Comparison of ENCODE assay signal across 15 cellular contexts in genomic region chr3:173404156-173404555, GRCh38. TPM values are rescaled to one million over a fixed set of nuclear protein-coding genes. Genes with fewer than 3 reads are reported as not detected.
DNase-seq lines count a peak whose midpoint lies in the region; ATAC-seq and TF ChIP-seq lines count a peak whose summit lies in the region.
"Had no signal": no experiment of that assay in that cellular context is flagged by ENCODE, and none has a peak within 500 bp of the region (broad histone marks: within the 10 kb centered on the region; RNA-seq: fewer than 3 reads in every experiment).

No MANE protein-coding gene starts in this region.

- DNase-seq in caudate nucleus (lab: John Stamatoyannopoulos, UW) (no peak), midbrain (lab: John Stamatoyannopoulos, UW) (peak; percentile 34), omental fat pad (ENCODE audit: low spot score) (no peak), AML-193 (lab: John Stamatoyannopoulos, UW) (no peak), chondrocyte (ENCODE audit: low spot score) (no peak)
- no peak for DNase-seq in activated T-cell treated with anti-CD3 and anti-CD28 coated beads, Interleukin-2, amount 50 U/mL, for 72 hours
- DNase-seq: CD8-positive, alpha-beta T cell; COR-L47 had no signal

- no peaks in the 10 kb centered on the region for H3K9me3 ChIP-seq in endocrine pancreas (ENCODE audit: control insufficient read depth, low read length)
- H3K9me3 ChIP-seq: A549 had no signal

- H3K27me3 Mint-ChIP-seq in activated T-cell treated with anti-CD3 and anti-CD28 coated beads, Interleukin-2, amount 50 U/mL, for 72 hours (ENCODE audit: low read depth) = peaks cover 4% of the 10 kb centered on the region
- H3K27me3 Mint-ChIP-seq in chondrocyte (ENCODE audit: low read depth) = peaks cover 28% of the 10 kb centered on the region

- no peaks in the 10 kb centered on the region for H3K36me3 Mint-ChIP-seq in activated T-cell treated with anti-CD3 and anti-CD28 coated beads, Interleukin-2, amount 50 U/mL, for 72 hours (ENCODE audit: insufficient read depth in 2 of 2)
- H3K36me3 Mint-ChIP-seq in chondrocyte (ENCODE audit: low read depth) = no peaks in the 10 kb centered on the region
- H3K36me3 Mint-ChIP-seq: CD14-positive monocyte; CD8-positive, alpha-beta T cell had no signal

- no peak overlapping the region for H3K27ac Mint-ChIP-seq in activated T-cell treated with anti-CD3 and anti-CD28 coated beads, Interleukin-2, amount 50 U/mL, for 72 hours
- H3K27ac Mint-ChIP-seq in chondrocyte (ENCODE audit: unreplicated experiment) = no peak overlapping the region
- H3K27ac Mint-ChIP-seq: CD14-positive monocyte; CD8-positive, alpha-beta T cell had no signal

- no peak for TF ChIP-seq CTCF in omental fat pad (IDR thresholded peaks at IDR 0.05)
- no peak for TF ChIP-seq CTCF in chondrocyte (IDR thresholded peaks at IDR 0.05)

- H3K9ac ChIP-seq in endocrine pancreas (ENCODE audit: control insufficient read depth, insufficient read depth, low read length) = no peak overlapping the region
- H3K9ac ChIP-seq: GM23248 had no signal

- H3K4me1 ChIP-seq in endocrine pancreas (ENCODE audit: control insufficient read depth, insufficient read depth, low read length) = peaks cover 30% of the 10 kb centered on the region
- H3K4me1 ChIP-seq: A549 had no signal

- peak overlapping the region; percentile 79 for H3K27ac ChIP-seq in caudate nucleus (ENCODE audit: low read depth, low read length)
- H3K27ac ChIP-seq: A549, GM23248 had no signal

- no peak for ATAC-seq in omental fat pad (ENCODE audit: low FRiP score)
- ATAC-seq in activated T-cell treated with anti-CD3 and anti-CD28 coated beads, Interleukin-2, amount 50 U/mL, for 72 hours (replicated peaks in 1 of 2) = no peak
- ATAC-seq: A549; CD8-positive, alpha-beta T cell; GM12878; HCT116; HepG2 had no signal

- no peak overlapping the region for H3K4me3 Mint-ChIP-seq in activated T-cell treated with anti-CD3 and anti-CD28 coated beads, Interleukin-2, amount 50 U/mL, for 72 hours
- no peak overlapping the region for H3K4me3 Mint-ChIP-seq in chondrocyte (ENCODE audit: unreplicated experiment)
- H3K4me3 Mint-ChIP-seq: CD14-positive monocyte; CD8-positive, alpha-beta T cell had no signal

- no peaks in the 10 kb centered on the region for H3K9me3 Mint-ChIP-seq in activated T-cell treated with anti-CD3 and anti-CD28 coated beads, Interleukin-2, amount 50 U/mL, for 72 hours
- H3K9me3 Mint-ChIP-seq in chondrocyte (ENCODE audit: low read depth) = no peaks in the 10 kb centered on the region
- H3K9me3 Mint-ChIP-seq: CD14-positive monocyte; CD8-positive, alpha-beta T cell had no signal

- H3K36me3 ChIP-seq in endocrine pancreas (ENCODE audit: control insufficient read depth, insufficient read depth, low read length) = no peaks in the 10 kb centered on the region

- H3K4me3 ChIP-seq in endocrine pancreas (ENCODE audit: control insufficient read depth, insufficient read depth, low read length) = peak overlapping the region; percentile 2
- H3K4me3 ChIP-seq: A549, GM12878, GM23248 had no signal

- H3K27me3 ChIP-seq in endocrine pancreas (ENCODE audit: control insufficient read depth, insufficient read depth, low read length) = no peaks in the 10 kb centered on the region

- no peaks in the 10 kb centered on the region for H3K4me1 Mint-ChIP-seq in activated T-cell treated with anti-CD3 and anti-CD28 coated beads, Interleukin-2, amount 50 U/mL, for 72 hours (ENCODE audit: low read depth)
- H3K4me1 Mint-ChIP-seq in chondrocyte (ENCODE audit: low read depth) = no peaks in the 10 kb centered on the region
- H3K4me1 Mint-ChIP-seq: CD14-positive monocyte had no signal

RNA-seq across cellular contexts. Expression of gene NLGN1, which starts 6.6 kb away (rescaled TPM):
- 10 to 100 TPM in 2 of 4 donors, 1 to 10 TPM in 2; 5.3 to 17.4 (median 12.5) TPM for total RNA-seq in omental fat pad
- not detected for total RNA-seq in activated T-cell treated with anti-CD3 and anti-CD28 coated beads, Interleukin-2, amount 50 U/mL, for 72 hours
- 3.3 TPM in 1 of 3 replicates, not detected in the others for total RNA-seq in chondrocyte
- total RNA-seq: CD8-positive, alpha-beta T cell; GM12878; HepG2 had no signal
